20 cellular contexts compared by ENCODE assay signal in genomic region chr4:37538931-37539330, GRCh38.
DNase-seq lines count a peak whose midpoint lies in the region; ATAC-seq, FAIRE-seq and TF ChIP-seq lines count a peak whose summit lies in the region.
"Had no signal": no experiment of that assay in that cellular context is flagged by ENCODE, and none has a peak within 500 bp of the region (broad histone marks: within the 10 kb centered on the region; RNA-seq: fewer than 3 reads in every experiment).

No MANE protein-coding gene starts in this region.

- no peak overlapping the region for H4K5ac ChIP-seq in H1 (ENCODE audit: insufficient read length, low read depth, low read length)
- no peak overlapping the region for H4K5ac ChIP-seq in mesendoderm (ENCODE audit: low read length)

- H4K20me1 ChIP-seq in H1 (replicated peaks in 1 of 2; ENCODE audit: control insufficient read depth in 1 of 2, insufficient read depth in 2 of 2, low read length in 2 of 2) = no peaks in the 10 kb centered on the region

- no peak overlapping the region for H2AFZ ChIP-seq in H1 (ENCODE audit: low read length)

- H3K79me2 ChIP-seq in H1 (ENCODE audit: control insufficient read depth in 1 of 2, insufficient read depth in 2 of 2, low read length in 2 of 2) = no peaks in the 10 kb centered on the region
- no peaks in the 10 kb centered on the region for H3K79me2 ChIP-seq in mesendoderm (ENCODE audit: control insufficient read depth, insufficient read depth, low read length)

- H3K4me1 ChIP-seq in H1 (replicated peaks in 1 of 4; ENCODE audit: control insufficient read depth in 3 of 4, insufficient read depth in 4 of 4, low read length in 3 of 4) (peaks cover 5 to 19% (median 9%) of the 10 kb centered on the region in 4 experiments; a peak in 6 of 7 replicates), mesendoderm (ENCODE audit: control insufficient read depth, low read depth, low read length) (peaks cover 2% of the 10 kb centered on the region), pancreas (peaks cover 8 to 13% (median 9%) of the 10 kb centered on the region in 3 donors)
- H3K4me1 ChIP-seq: BE2C had no signal

- no peak overlapping the region for H3K27ac ChIP-seq in H1 (ENCODE audit: low read depth, low read length)
- H3K27ac ChIP-seq in mesendoderm (ENCODE audit: low read depth, low read length) = no peak overlapping the region
- H3K27ac ChIP-seq in pancreas = no peak overlapping the region

- 0 out of 7 replicates have a peak, but pooled peaks cover 0 to 2% (median 0%) of the 10 kb centered on the region in 4 experiments for H3K27me3 ChIP-seq in H1 (replicated peaks in 1 of 4; ENCODE audit: control insufficient read depth in 3 of 4, extremely low read depth in 1 of 4, insufficient read depth in 3 of 4, low read length in 3 of 4)
- no peaks in the 10 kb centered on the region for H3K27me3 ChIP-seq in mesendoderm (ENCODE audit: insufficient read depth, low read length, poor library complexity)
- H3K27me3 ChIP-seq in pancreas = no peaks in the 10 kb centered on the region
- H3K27me3 ChIP-seq: BE2C had no signal

- FAIRE-seq in H1 (lab: Jason Lieb, UNC) = no peak
- FAIRE-seq in pancreas (lab: Jason Lieb, UNC) = no peak
- FAIRE-seq: A204.1, D721Med, GM12892, GM18507 had no signal

- H3K4me3 ChIP-seq in NB4 (ENCODE audit: low read depth, low read length) (no peak overlapping the region), H1 (ENCODE audit: extremely low read depth in 1 of 4, insufficient read depth in 2 of 4, low read depth in 3 of 4, low read length in 4 of 4) (no peak overlapping the region), mesendoderm (ENCODE audit: low read length) (no peak overlapping the region), pancreas (no peak overlapping the region)

- H3K23me2 ChIP-seq in H1 (ENCODE audit: low read depth, low read length) = peaks cover 2% of the 10 kb centered on the region; the same call in 1 of the 2 replicates

- H3K9me3 ChIP-seq in H1 (ENCODE audit: insufficient read depth in 2 of 2, low read depth in 1 of 2, low read length in 1 of 2) (no peaks in the 10 kb centered on the region), pancreas (no peaks in the 10 kb centered on the region)
- H3K9me3 ChIP-seq: BE2C had no signal

- H3K18ac ChIP-seq in H1 (ENCODE audit: extremely low read depth, low read length) (no peak overlapping the region), mesendoderm (ENCODE audit: low read length) (no peak overlapping the region)

- H3K9ac ChIP-seq in H1 (replicated peaks in 1 of 4; ENCODE audit: extremely low read depth in 1 of 4, low read depth in 3 of 4, low read length in 3 of 4) (no peak overlapping the region), mesendoderm (ENCODE audit: low read length) (no peak overlapping the region)

- TF ChIP-seq CTCF in NB4 (IDR thresholded peaks at IDR 0.05; ENCODE audit: low read depth, low read length) (no peak), H1 (IDR thresholded peaks at IDR 0.05; ENCODE audit: control extremely low read depth in 1 of 3, insufficient read depth in 1 of 3, low read depth in 1 of 3, low read length in 3 of 3) (no peak), pancreas (IDR thresholded peaks at IDR 0.05) (no peak)

- TF ChIP-seq POLR2A in NB4 (IDR thresholded peaks at IDR 0.05; ENCODE audit: extremely low read depth, insufficient read length) = no peak
- no peak for TF ChIP-seq POLR2A in H1 (IDR thresholded peaks at IDR 0.05; ENCODE audit: control extremely low read depth in 1 of 2, low read depth in 2 of 2, low read length in 2 of 2)

- no peak overlapping the region for H2BK15ac ChIP-seq in H1 (ENCODE audit: low read length)
- H2BK15ac ChIP-seq in mesendoderm (replicated peaks; ENCODE audit: low read depth) = no peak overlapping the region

- H2AK5ac ChIP-seq in H1 (ENCODE audit: low read depth, low read length) (no peak overlapping the region), mesendoderm (ENCODE audit: low read length) (no peak overlapping the region)

- peak; percentile 9 for DNase-seq in NB4 (ENCODE audit: low read depth)
- no peak for DNase-seq in H1 (ENCODE audit: low read depth in 1 of 2, low spot score in 2 of 2)
- peak; percentile 81 for DNase-seq in mesendoderm
- DNase-seq in pancreas = no peak
- no peak for DNase-seq in UCSD-AML1 (lab: John Stamatoyannopoulos, UW; ENCODE audit: unreplicated experiment)
- no peak for DNase-seq in germinal center (ENCODE audit: low spot score)
- DNase-seq: ACHN; BE2C; C1 segment of cervical spinal cord; CD4-positive, CD25-positive, alpha-beta regulatory T cell; CD8-positive, alpha-beta memory T cell; COR-L47; GDM1; GOT3; H9 had no signal

- H3K36me3 ChIP-seq in H1 (ENCODE audit: control insufficient read depth in 2 of 4, insufficient read depth in 4 of 4, low read length in 3 of 4) = no peaks in the 10 kb centered on the region
- H3K36me3 ChIP-seq in mesendoderm (ENCODE audit: control insufficient read depth, insufficient read depth, low read length) = no peaks in the 10 kb centered on the region
- H3K36me3 ChIP-seq in pancreas = no peaks in the 10 kb centered on the region
- H3K36me3 ChIP-seq: BE2C had no signal

- H2BK20ac ChIP-seq in H1 (ENCODE audit: low read length) = no peak overlapping the region

- ATAC-seq in pancreas (no peak), GM18909 (IDR thresholded peaks at IDR 0.05; ENCODE audit: poor library complexity, unreplicated experiment) (no peak)

- H3K14ac ChIP-seq in H1 (ENCODE audit: insufficient read length) = no peak overlapping the region

- H3K4me2 ChIP-seq in H1 (ENCODE audit: insufficient read depth in 1 of 2, low read depth in 2 of 2, low read length in 2 of 2) (no peak overlapping the region), mesendoderm (ENCODE audit: low read length) (no peak overlapping the region)

- no peak overlapping the region for H2BK12ac ChIP-seq in H1 (ENCODE audit: low read depth, low read length)

- H3K4ac ChIP-seq in H1 (replicated peaks; ENCODE audit: insufficient read length, low read depth, low read length) (no peak overlapping the region), mesendoderm (ENCODE audit: low read depth, low read length) (no peak overlapping the region)

- H3K79me1 ChIP-seq in H1 (ENCODE audit: low read depth, low read length) (no peaks in the 10 kb centered on the region), mesendoderm (ENCODE audit: low read length) (no peaks in the 10 kb centered on the region)

- WGBS in H1 (ENCODE audit: extremely low coverage in 1 of 2, insufficient coverage in 1 of 2, insufficient read length in 1 of 2, insufficient replicate concordance in 2 of 2, low coverage in 1 of 2, low lambda C conversion rate in 2 of 2, missing lambda C conversion rate in 1 of 2), 2 experiments = 79% methylated on average over 7 of the region's 7 CpGs; no CpG with 5 or more reads in 1 of the 2 experiments
- no CpG with 5 or more reads among the region's 7 CpGs for WGBS in mesendoderm (ENCODE audit: extremely low coverage, insufficient coverage, low lambda C conversion rate)
- WGBS in pancreas, 2 donors = 80 to 83% methylated on average over 7 of the region's 7 CpGs

- H2BK5ac ChIP-seq in H1 (ENCODE audit: low read depth, low read length) = no peak overlapping the region
- no peak overlapping the region for H2BK5ac ChIP-seq in mesendoderm (ENCODE audit: low read length)

- no peak overlapping the region for H4K8ac ChIP-seq in H1 (ENCODE audit: extremely low read depth, insufficient read depth, low read length)
- H4K8ac ChIP-seq in mesendoderm (ENCODE audit: low read depth, low read length) = no peak overlapping the region

- H2BK120ac ChIP-seq in H1 (replicated peaks; ENCODE audit: low read depth, low read length) = no peak overlapping the region
- no peak overlapping the region for H2BK120ac ChIP-seq in mesendoderm (ENCODE audit: low read depth, low read length)

- no peak overlapping the region for H4K91ac ChIP-seq in H1 (replicated peaks; ENCODE audit: insufficient read length, low read length)

- TF ChIP-seq EP300 in H1 (IDR thresholded peaks at IDR 0.05; ENCODE audit: borderline replicate concordance in 1 of 2, low read depth in 2 of 2, low read length in 2 of 2) = no peak

- CTCF ChIA-PET in H1 (lab: Charles Lee; ENCODE audit: partially characterized antibody) = interaction anchor here (1.1 kb wide), 1 partner anchor 14 kb away, joined by 3 read pairs; no protein-coding TSS in a partner anchor

- no peak overlapping the region for H3K23ac ChIP-seq in H1 (ENCODE audit: insufficient read length)
- H3K23ac ChIP-seq in mesendoderm (ENCODE audit: low read length) = no peak overlapping the region

- POLR2A ChIA-PET in H1 (lab: Charles Lee; ENCODE audit: partially characterized antibody) = no interaction called here

- H3K56ac ChIP-seq in H1 (replicated peaks; ENCODE audit: insufficient read length, low read depth, low read length) (no peak overlapping the region), mesendoderm (ENCODE audit: low read length) (no peak overlapping the region)

- no peak for TF ChIP-seq RAD21 in H1 (IDR thresholded peaks at IDR 0.05 in 1 of 2, conservative IDR thresholded peaks at IDR 0.05 in 1 of 2; ENCODE audit: low read depth in 2 of 2, low read length in 2 of 2)

- intact Hi-C loops in pancreas (cut with DNase I) = no loop called here

TF ChIP-seq in H1, 55 proteins besides CTCF, POLR2A, EP300 and RAD21:
- no peak for TF ChIP-seq EGR1 (IDR thresholded peaks at IDR 0.05; ENCODE audit: borderline replicate concordance, low read depth, low read length)
- TF ChIP-seq CEBPB (IDR thresholded peaks at IDR 0.05; ENCODE audit: low read depth, low read length) = peak; percentile 53; the same call in 1 of the 2 replicates

Comparison
In these comparisons a context has a peak if more than half of its experiments do, and no peak if none do; other contexts are left out.
1. DNase-seq: peak in NB4 (single experiment) and mesendoderm (single experiment); none in H1 (0 of 2), pancreas (0 of 6), UCSD-AML1 (single experiment) and germinal center (single experiment).